24 cellular contexts compared by ENCODE assay signal in the genomic region with DNA sequence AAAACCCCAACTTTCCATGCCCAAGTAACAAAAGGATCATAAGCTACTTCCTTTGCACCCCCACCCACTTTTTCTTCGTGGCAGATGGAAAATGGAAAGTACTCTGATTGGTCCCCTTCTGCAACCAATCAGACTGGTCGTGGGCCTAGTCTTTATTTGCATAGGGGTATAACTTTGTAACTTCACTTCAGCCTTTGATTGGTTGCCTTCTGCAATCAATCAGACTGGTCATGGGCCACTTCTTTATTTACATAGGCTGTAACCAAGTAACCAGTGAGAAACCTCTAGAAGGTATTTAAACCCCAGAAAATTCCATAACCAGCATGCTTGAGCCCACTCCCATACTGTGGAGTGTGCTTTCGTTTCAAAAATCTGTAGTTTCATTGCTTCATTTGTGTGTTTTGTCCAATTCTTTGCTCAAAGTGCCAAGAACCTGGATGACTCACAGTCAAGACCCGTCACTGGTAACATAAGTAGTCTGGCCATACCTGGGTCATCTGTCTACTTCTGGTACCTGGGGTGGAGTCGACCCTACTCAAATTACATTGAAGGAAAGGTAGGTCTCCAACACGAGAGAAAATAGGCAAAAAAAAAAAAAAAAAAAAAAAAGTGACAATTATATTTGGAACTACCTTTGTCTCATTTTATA. TPM values are rescaled to one million over a fixed set of nuclear protein-coding genes. Genes with fewer than 3 reads are reported as not detected.
DNase-seq lines count a peak whose midpoint lies in the region; ATAC-seq and TF ChIP-seq lines count a peak whose summit lies in the region.
"Had no signal": no experiment of that assay in that cellular context is flagged by ENCODE, and none has a peak within 500 bp of the region (broad histone marks: within the 10 kb centered on the region; RNA-seq: fewer than 3 reads in every experiment).

No MANE protein-coding gene starts in this region.

- H3K9me3 Mint-ChIP-seq in MCF 10A (ENCODE audit: unreplicated experiment): no peaks in the 10 kb centered on the region
- H3K9me3 Mint-ChIP-seq: HFFc6 had no signal

- H3K9me3 ChIP-seq in breast epithelium (no peaks in the 10 kb centered on the region), body of pancreas (no peaks in the 10 kb centered on the region)

- DNase-seq in MCF 10A (ENCODE audit: unreplicated experiment): peak; percentile 47
- DNase-seq in breast epithelium (ENCODE audit: low spot score in 2 of 2): no peak
- peak; percentile 13 for DNase-seq in RWPE1 (ENCODE audit: low spot score)
- peak in 1 of 4 donors; percentile 27 for DNase-seq in body of pancreas
- no peak for DNase-seq in omental fat pad (ENCODE audit: low spot score)
- no peak for DNase-seq in GM19240 (ENCODE audit: insufficient read length, low spot score)
- DNase-seq in NK-92 (lab: John Stamatoyannopoulos, UW; ENCODE audit: unreplicated experiment): no peak
- DNase-seq: 8988T; CD4-positive, alpha-beta memory T cell; DMS153; GDM1; HFFc6; NCI-H1417; NCI-H1694 treated with DMSO at 0.1 percent for 48 hours; NCI-H2081 treated with DMSO at 0.1 percent for 48 hours; NCI-H2171 treated with DMSO at 0.1 percent for 48 hours; NCI-H524 treated with DMSO at 0.1 percent for 48 hours; OCI-M1; RPMI8226; SIG-M5 had no signal

- no peaks in the 10 kb centered on the region for H3K36me3 Mint-ChIP-seq in MCF 10A (ENCODE audit: insufficient read depth, unreplicated experiment)

- 50 to 61% methylated on average over 6 of the region's 6 CpGs for WGBS in body of pancreas, 2 donors

- H3K4me1 ChIP-seq in breast epithelium (peaks cover 0 to 8% of the 10 kb centered on the region in 2 donors), body of pancreas (peaks cover 66% of the 10 kb centered on the region)

- TF ChIP-seq POLR2A in breast epithelium (IDR thresholded peaks at IDR 0.05): no peak
- TF ChIP-seq POLR2A in body of pancreas (IDR thresholded peaks at IDR 0.05): no peak

- no peak for TF ChIP-seq CTCF in MCF 10A (IDR thresholded peaks at IDR 0.05; ENCODE audit: unreplicated experiment)
- no peak for TF ChIP-seq CTCF in breast epithelium (IDR thresholded peaks at IDR 0.05)
- no peak for TF ChIP-seq CTCF in RWPE1 (conservative IDR thresholded peaks at IDR 0.05; ENCODE audit: low read depth)
- TF ChIP-seq CTCF in body of pancreas (IDR thresholded peaks at IDR 0.05): no peak
- no peak for TF ChIP-seq CTCF in omental fat pad (IDR thresholded peaks at IDR 0.05)

- H3K4me3 ChIP-seq in breast epithelium: no peak overlapping the region
- H3K4me3 ChIP-seq in body of pancreas: no peak overlapping the region
- H3K4me3 ChIP-seq: BLaER1 treated with 17β-estradiol and CSF1 and Interleukin-3, amounts not matched to agents 10 nM and 100 nM had no signal

- H3K27ac ChIP-seq in breast epithelium (no peak overlapping the region), RWPE1 (no peak overlapping the region), body of pancreas (peak overlapping the region in 2 of 4 donors; percentile 55 to 58)
- H3K27ac ChIP-seq: KMS-11 had no signal

- no peaks in the 10 kb centered on the region for H3K27me3 Mint-ChIP-seq in MCF 10A (ENCODE audit: insufficient read depth, unreplicated experiment)
- H3K27me3 Mint-ChIP-seq: CD4-positive, alpha-beta memory T cell had no signal

- H3K4me3 Mint-ChIP-seq in MCF 10A (ENCODE audit: unreplicated experiment): no peak overlapping the region
- H3K4me3 Mint-ChIP-seq: CD4-positive, alpha-beta memory T cell; HFFc6 had no signal

- no TSS peak for BruUV-seq in MCF 10A (replicated peaks; lab: Mats Ljungman, UMichigan)

- no peak overlapping the region for H3K27ac Mint-ChIP-seq in MCF 10A (ENCODE audit: low read depth, unreplicated experiment)
- H3K27ac Mint-ChIP-seq: HFFc6 had no signal

- H3K36me3 ChIP-seq in breast epithelium (no peaks in the 10 kb centered on the region), body of pancreas (replicated peaks in 1 of 2; ENCODE audit: insufficient read depth in 1 of 2, low read depth in 2 of 2) (no peaks in the 10 kb centered on the region)
- H3K36me3 ChIP-seq: BLaER1 treated with 17β-estradiol and CSF1 and Interleukin-3, amounts not matched to agents 10 nM and 100 nM had no signal

- H3K27me3 ChIP-seq in breast epithelium (no peaks in the 10 kb centered on the region), body of pancreas (no peaks in the 10 kb centered on the region)
- H3K27me3 ChIP-seq: BLaER1 treated with 17β-estradiol and CSF1 and Interleukin-3, amounts not matched to agents 10 nM and 100 nM had no signal

- POLR2A ChIA-PET in MCF 10A (lab: Yijun Ruan, JAX): interaction anchor here (1.2 kb wide), 1 partner anchor 8 kb away, joined by 5 read pairs; no protein-coding TSS in a partner anchor
- POLR2A ChIA-PET in RWPE1 (lab: Yijun Ruan, JAX; ENCODE audit: low non-redundant PET): no interaction called here

- ATAC-seq in body of pancreas (peak; percentile 57), omental fat pad (ENCODE audit: low FRiP score) (peak; percentile 35), GM19395 (IDR thresholded peaks at IDR 0.05; ENCODE audit: unreplicated experiment) (no peak)
- ATAC-seq: SK-N-SH treated with all-trans-retinoic acid at 6 μM for 48 hours had no signal

- H3K4me1 Mint-ChIP-seq in MCF 10A (ENCODE audit: insufficient read depth, unreplicated experiment): peaks cover 25% of the 10 kb centered on the region

- CTCF ChIA-PET in MCF 10A (lab: Yijun Ruan, JAX): interaction anchor here (1.1 kb wide), 1 partner anchor 95 kb away, joined by 3 read pairs; no protein-coding TSS in a partner anchor
- CTCF ChIA-PET in RWPE1 (lab: Yijun Ruan, JAX): no interaction called here

- intact Hi-C loops in MCF 10A (cut with micrococcal nuclease): no loop called here
- intact Hi-C loops in breast epithelium (cut with DNase I; ENCODE audit: low total_unique reads): no loop called here
- intact Hi-C loops in body of pancreas (cut with DNase I): no loop called here

RNA-seq across cellular contexts. Expression of a gene that starts 41.9 kb away (rescaled TPM):
- total RNA-seq in MCF 10A (2022) (3.2 and 3.8 TPM in 2 replicates), breast epithelium (10 to 100 TPM in 2 of 3 donors, 1 to 10 TPM in 1; 4.2 to 24.7 (median 19.3) TPM), body of pancreas (10 to 100 TPM; 22.7 to 31.4 TPM), omental fat pad (10 to 100 TPM in 1 of 4 donors, 1 to 10 TPM in 3; 4.8 to 18.3 (median 5.2) TPM)
- total RNA-seq: HFFc6 had no signal

Comparison
In these comparisons a context has a peak if more than half of its experiments do, and no peak if none do; other contexts are left out.
1. DNase-seq: peak in MCF 10A (single experiment) and RWPE1 (single experiment); none in breast epithelium (0 of 2), omental fat pad (single experiment), GM19240 (single experiment) and NK-92 (single experiment).